In genomic region chr11:108037211-108037610, GRCh38 we compare ENCODE assay signal across 19 cellular contexts.
"Had no signal": no experiment of that assay in that cellular context is flagged by ENCODE, and none has a peak within 500 bp of the region (broad histone marks: within the 10 kb centered on the region; RNA-seq: fewer than 3 reads in every experiment).

No MANE protein-coding gene starts in this region.

- H3K4me3 ChIP-seq: lung, transverse colon, vagina had no signal

- DNase-seq: activated CD4-positive, alpha-beta T cell treated with anti-CD3 and anti-CD28 coated beads, Interleukin-2, amount 10 ng/mL, durations not matched to agents 24 days and 14 days; activated CD8-positive, alpha-beta memory T cell treated with anti-CD3 and anti-CD28 coated beads, Interleukin-2, amount 50 U/mL, for 4 hours; activated gamma-delta T cell; activated T-cell treated with anti-CD3 and anti-CD28 coated beads, Interleukin-2, amount 50 U/mL, for 48 hours; effector CD4-positive, alpha-beta T cell; immature natural killer cell; naive B cell; posterior cingulate gyrus; SK-N-SH; stimulated activated CD4-positive, alpha-beta T cell treated with anti-CD3 and anti-CD28 coated beads, Interleukin-2, amount 100 ng/mL, for 24 hours; T-helper 1 cell; T-helper 9 cell; transverse colon had no signal

- H3K27ac Mint-ChIP-seq: activated CD4-positive, alpha-beta T cell treated with anti-CD3 and anti-CD28 coated beads, Interleukin-2, amount 10 ng/mL, durations not matched to agents 24 days and 14 days; activated naive CD4-positive, alpha-beta T cell treated with anti-CD3 and anti-CD28 coated beads, Interleukin-2, amount 50 U/mL, for 24 hours; stimulated activated naive CD8-positive, alpha-beta T cell treated with anti-CD3 and anti-CD28 coated beads, Interleukin-15, Interleukin-2, amounts not matched to agents 100 ng/mL and 50 ng/mL, for 24 hours had no signal

- H3K9me3 ChIP-seq: neutrophil, SK-N-SH, transverse colon, vagina had no signal

- H3K4me3 Mint-ChIP-seq: activated CD4-positive, alpha-beta T cell treated with anti-CD3 and anti-CD28 coated beads, Interleukin-2, amount 10 ng/mL, durations not matched to agents 24 days and 14 days; activated naive CD4-positive, alpha-beta T cell treated with anti-CD3 and anti-CD28 coated beads, Interleukin-2, amount 50 U/mL, for 24 hours; immature natural killer cell; naive B cell; stimulated activated naive CD8-positive, alpha-beta T cell treated with anti-CD3 and anti-CD28 coated beads, Interleukin-15, Interleukin-2, amounts not matched to agents 100 ng/mL and 50 ng/mL, for 24 hours had no signal

- FAIRE-seq: bronchial epithelial cell had no signal

- H3K9me3 Mint-ChIP-seq: activated CD4-positive, alpha-beta T cell treated with anti-CD3 and anti-CD28 coated beads, Interleukin-2, amount 10 ng/mL, durations not matched to agents 24 days and 14 days; activated naive CD4-positive, alpha-beta T cell treated with anti-CD3 and anti-CD28 coated beads, Interleukin-2, amount 50 U/mL, for 24 hours; immature natural killer cell; naive B cell; stimulated activated naive CD8-positive, alpha-beta T cell treated with anti-CD3 and anti-CD28 coated beads, Interleukin-15, Interleukin-2, amounts not matched to agents 100 ng/mL and 50 ng/mL, for 24 hours had no signal

- H3K27me3 Mint-ChIP-seq: activated CD4-positive, alpha-beta T cell treated with anti-CD3 and anti-CD28 coated beads, Interleukin-2, amount 10 ng/mL, durations not matched to agents 24 days and 14 days; activated naive CD4-positive, alpha-beta T cell treated with anti-CD3 and anti-CD28 coated beads, Interleukin-2, amount 50 U/mL, for 24 hours; naive B cell; stimulated activated naive CD8-positive, alpha-beta T cell treated with anti-CD3 and anti-CD28 coated beads, Interleukin-15, Interleukin-2, amounts not matched to agents 100 ng/mL and 50 ng/mL, for 24 hours had no signal

- H3K4me1 ChIP-seq: vagina had no signal
